ENCODE assay signal across 19 cellular contexts in genomic region chr1:150536836-150537731, GRCh38. TPM values are rescaled to one million over a fixed set of nuclear protein-coding genes. Genes with fewer than 3 reads are reported as not detected.
DNase-seq lines count a peak whose midpoint lies in the region; ATAC-seq, FAIRE-seq and TF ChIP-seq lines count a peak whose summit lies in the region.
"Had no signal": no experiment of that assay in that cellular context is flagged by ENCODE, and none has a peak within 500 bp of the region (broad histone marks: within the 10 kb centered on the region; RNA-seq: fewer than 3 reads in every experiment).

No MANE protein-coding gene starts in this region.

- no peaks in the 10 kb centered on the region for H3K9me3 Mint-ChIP-seq in T-cell
- H3K9me3 Mint-ChIP-seq: activated T-cell treated with anti-CD3 and anti-CD28 coated beads, Interleukin-2, amount 50 U/mL, for 72 hours; CD4-positive, alpha-beta T cell; dendritic cell treated with granulocyte-macrophage colony-stimulating factor and Interleukin-4, amounts not matched to agents 40 ng/mL and 50 ng/mL, for 4 days; T-helper 2 cell treated with Interferon-gamma antibody and Interleukin-4, amounts not matched to agents 5 μg/mL and 100 μg/mL, for 36 hours had no signal

- H4K20me1 ChIP-seq in SK-N-SH (ENCODE audit: insufficient read depth): no peaks in the 10 kb centered on the region

- peaks cover 0 to 6% (median 3%) of the 10 kb centered on the region in 3 donors for H3K4me1 Mint-ChIP-seq in T-cell

- H3K9me3 ChIP-seq in SK-N-SH: no peaks in the 10 kb centered on the region
- H3K9me3 ChIP-seq in mucosa of stomach (ENCODE audit: control insufficient read depth, low read length): no peaks in the 10 kb centered on the region
- no peaks in the 10 kb centered on the region for H3K9me3 ChIP-seq in tibial nerve
- H3K9me3 ChIP-seq: pancreas had no signal

- H3K27ac Mint-ChIP-seq in T-cell: no peak overlapping the region
- H3K27ac Mint-ChIP-seq: activated T-cell treated with anti-CD3 and anti-CD28 coated beads, Interleukin-2, amount 50 U/mL, for 72 hours; CD4-positive, alpha-beta T cell; dendritic cell treated with granulocyte-macrophage colony-stimulating factor and Interleukin-4, amounts not matched to agents 40 ng/mL and 50 ng/mL, for 4 days; T-helper 2 cell treated with Interferon-gamma antibody and Interleukin-4, amounts not matched to agents 5 μg/mL and 100 μg/mL, for 36 hours had no signal

- H3K4me1 ChIP-seq in SK-N-SH (ENCODE audit: control insufficient read depth in 1 of 2, insufficient read depth in 2 of 2, low read depth in 1 of 2, low read length in 1 of 2): peaks cover 2 to 4% of the 10 kb centered on the region in 2 experiments; a peak in 2 of 4 replicates
- peaks cover 22% of the 10 kb centered on the region for H3K4me1 ChIP-seq in mucosa of stomach (ENCODE audit: control insufficient read depth, insufficient read depth, low read length)
- peaks cover 0 to 38% (median 9%) of the 10 kb centered on the region in 4 donors for H3K4me1 ChIP-seq in tibial nerve

- H2AFZ ChIP-seq in SK-N-SH (ENCODE audit: low read depth): 0 out of 2 replicates have a peak overlapping the region, but pooled peaks have one; percentile 83

- TF ChIP-seq RAD21 in SK-N-SH (IDR thresholded peaks at IDR 0.05; ENCODE audit: low read length): no peak

- H3K27me3 ChIP-seq in SK-N-SH (ENCODE audit: insufficient read depth) (no peaks in the 10 kb centered on the region), bronchial epithelial cell (ENCODE audit: control insufficient read depth, insufficient read depth, low read length) (no peaks in the 10 kb centered on the region), mucosa of stomach (ENCODE audit: control insufficient read depth, insufficient read depth, low read length) (no peaks in the 10 kb centered on the region), tibial nerve (no peaks in the 10 kb centered on the region)
- H3K27me3 ChIP-seq: pancreas had no signal

- no peak for FAIRE-seq in bronchial epithelial cell (lab: Jason Lieb, UNC)
- FAIRE-seq: pancreas had no signal

- WGBS in SK-N-SH (ENCODE audit: low lambda C conversion rate): 81% methylated on average over 12 of the region's 12 CpGs
- WGBS in tibial nerve, 2 donors: 86 to 92% methylated on average over 9 to 12 of the region's 12 CpGs

- no peaks in the 10 kb centered on the region for H3K79me2 ChIP-seq in SK-N-SH (ENCODE audit: insufficient read depth)

- peaks cover 2% of the 10 kb centered on the region for H3F3A ChIP-seq in SK-N-SH (replicated peaks; ENCODE audit: insufficient read depth)

- TF ChIP-seq POLR2A in tibial nerve (IDR thresholded peaks at IDR 0.05): no peak

- peaks cover 0 to under 1% of the 10 kb centered on the region in 2 donors for H3K27me3 Mint-ChIP-seq in T-cell
- H3K27me3 Mint-ChIP-seq: CD4-positive, alpha-beta T cell had no signal

- H3K4me2 ChIP-seq in SK-N-SH: no peak overlapping the region

- H3K4me3 ChIP-seq in SK-N-SH (ENCODE audit: low read depth in 2 of 2, low read length in 1 of 2): no peak overlapping the region
- H3K4me3 ChIP-seq in bronchial epithelial cell (ENCODE audit: low read depth, low read length): no peak overlapping the region
- no peak overlapping the region for H3K4me3 ChIP-seq in mucosa of stomach (ENCODE audit: low read length)
- H3K4me3 ChIP-seq in tibial nerve: no peak overlapping the region
- H3K4me3 ChIP-seq: pancreas had no signal

- POLR2A ChIA-PET in SK-N-SH (lab: Yijun Ruan, JAX) (no interaction called here), T-cell (lab: Charles Lee) (interaction anchor here in 1 of 2 donors (0.7 kb wide), 1 partner anchor 175 kb away, joined by 3 read pairs; no protein-coding TSS in a partner anchor)

- H3K36me3 ChIP-seq in SK-N-SH (replicated peaks in 1 of 2; ENCODE audit: control insufficient read depth in 1 of 2, insufficient read depth in 2 of 2, low read length in 1 of 2) (no peaks in the 10 kb centered on the region), bronchial epithelial cell (ENCODE audit: control insufficient read depth, insufficient read depth, low read length) (no peaks in the 10 kb centered on the region), mucosa of stomach (ENCODE audit: control insufficient read depth, insufficient read depth, low read length) (no peaks in the 10 kb centered on the region), tibial nerve (no peaks in the 10 kb centered on the region)
- H3K36me3 ChIP-seq: pancreas had no signal

- H3K27ac ChIP-seq in SK-N-SH (ENCODE audit: low read depth in 2 of 2, low read length in 1 of 2) (peak overlapping the region; percentile 36 to 51; a peak in 3 of 4 replicates), tibial nerve (peak overlapping the region; percentile 34 to 63 (median 48))
- H3K27ac ChIP-seq: 22Rv1, pancreas had no signal

- TF ChIP-seq EP300 in SK-N-SH (IDR thresholded peaks at IDR 0.05; ENCODE audit: borderline replicate concordance in 1 of 2, low read depth in 1 of 2, low read length in 1 of 2) (no peak), tibial nerve (IDR thresholded peaks at IDR 0.05) (no peak)

- no peaks in the 10 kb centered on the region for H3K36me3 Mint-ChIP-seq in T-cell

- no peak overlapping the region for H3K4me3 Mint-ChIP-seq in T-cell
- H3K4me3 Mint-ChIP-seq: activated T-cell treated with anti-CD3 and anti-CD28 coated beads, Interleukin-2, amount 50 U/mL, for 72 hours; CD4-positive, alpha-beta T cell; dendritic cell treated with granulocyte-macrophage colony-stimulating factor and Interleukin-4, amounts not matched to agents 40 ng/mL and 50 ng/mL, for 4 days; T-helper 2 cell treated with Interferon-gamma antibody and Interleukin-4, amounts not matched to agents 5 μg/mL and 100 μg/mL, for 36 hours had no signal

- DNase-seq in SK-N-SH (no peak), bronchial epithelial cell (ENCODE audit: low read depth) (peak; percentile 72), tibial nerve (ENCODE audit: low spot score in 2 of 2) (no peak), DMS 273 treated with DMSO at 0.1 percent for 48 hours (lab: John Stamatoyannopoulos, UW) (no peak), T-cell (no peak), NCI-H510A (lab: John Stamatoyannopoulos, UW) (no peak)
- DNase-seq: activated T-cell treated with anti-CD3 and anti-CD28 coated beads, Interleukin-2, amount 50 U/mL, for 72 hours; amygdala; CD4-positive, alpha-beta T cell; NCI-H1436 treated with DMSO at 0.1 percent for 48 hours; NCI-H526; pancreas; stimulated activated CD8-positive, alpha-beta memory T cell treated with anti-CD3 and anti-CD28 coated beads, Interleukin-4, amount 100 ng/mL, for 48 hours had no signal

- TF ChIP-seq CTCF in SK-N-SH (IDR thresholded peaks at IDR 0.05): no peak
- no peak for TF ChIP-seq CTCF in bronchial epithelial cell (IDR thresholded peaks at IDR 0.05; ENCODE audit: insufficient read depth, low read length, severe bottlenecking)
- TF ChIP-seq CTCF in tibial nerve (IDR thresholded peaks at IDR 0.05): no peak

- no peak for ATAC-seq in SK-N-SH treated with all-trans-retinoic acid at 6 μM for 48 hours
- no peak for ATAC-seq in T-cell (replicated peaks in 1 of 4)
- ATAC-seq: activated T-cell treated with anti-CD3 and anti-CD28 coated beads, Interleukin-2, amount 50 U/mL, for 72 hours had no signal

- H3K9me2 ChIP-seq in SK-N-SH: no peaks in the 10 kb centered on the region

- H3K9ac ChIP-seq in SK-N-SH (peak overlapping the region; percentile 39), mucosa of stomach (ENCODE audit: low read length) (peak overlapping the region; percentile 43)

- CTCF ChIA-PET in SK-N-SH (lab: Yijun Ruan, JAX): interaction anchor here (1.4 to 2.1 kb wide), 3 partner anchors 8 to 24 kb away, joined by 5 to 8 read pairs (median 5); no protein-coding TSS in a partner anchor
- CTCF ChIA-PET in T-cell (lab: Charles Lee): interaction anchor here in 1 of 2 donors (0.6 kb wide), 1 partner anchor 254 kb away, joined by 4 read pairs; no protein-coding TSS in a partner anchor

RNA-seq across cellular contexts. Expression of gene ADAMTSL4, which starts 12.1 kb away (rescaled TPM):
- 2.4 and 3.4 TPM in 2 replicates for polyA plus RNA-seq in SK-N-SH (2012; rRNA removed)
- 1.9 and 3.0 TPM in 2 replicates for polyA plus RNA-seq in SK-N-SH (2012; cell fraction: cytosol; rRNA removed)
- 11.2 and 16.1 TPM in 2 replicates for polyA plus RNA-seq in SK-N-SH (2012; cell fraction: nucleus; rRNA removed)
- total RNA-seq in bronchial epithelial cell (1.2 and 1.6 TPM in 2 replicates), tibial nerve (100 to 1,000 TPM in 2 of 4 donors, 10 to 100 TPM in 2; 54.4 to 132 (median 93.2) TPM), T-cell (under 1 TPM; 0.26 to 0.66 (median 0.49) TPM)

RNA-seq across cellular contexts. Expression of gene FALEC, which starts 21.5 kb away (rescaled TPM):
- 0.50 and 0.72 TPM in 2 replicates for polyA plus RNA-seq in SK-N-SH (2012; rRNA removed)
- polyA plus RNA-seq in SK-N-SH (2012; cell fraction: cytosol; rRNA removed): 0.13 and 0.37 TPM in 2 replicates
- polyA plus RNA-seq in SK-N-SH (2012; cell fraction: nucleus; rRNA removed): 0.68 and 0.89 TPM in 2 replicates
- not detected in 2 replicates for total RNA-seq in bronchial epithelial cell
- total RNA-seq in tibial nerve: not detected
- under 1 TPM in 3 of 5 donors, not detected in 2; 0.49 to 0.85 (median 0.73) TPM for total RNA-seq in T-cell
- total RNA-seq: CD4-positive, alpha-beta T cell; pancreas; RPMI7951 had no signal
- polyA plus RNA-seq: pancreas had no signal

RNA-seq across cellular contexts. Expression of gene ECM1, which starts 29.2 kb away (rescaled TPM):
- 20.2 and 32.3 TPM in 2 replicates for polyA plus RNA-seq in SK-N-SH (2012; rRNA removed)
- polyA plus RNA-seq in SK-N-SH (2012; cell fraction: cytosol; rRNA removed): 9.6 and 16.2 TPM in 2 replicates
- 35.6 and 37.4 TPM in 2 replicates for polyA plus RNA-seq in SK-N-SH (2012; cell fraction: nucleus; rRNA removed)
- 5.5 and 5.8 TPM in 2 replicates for total RNA-seq in bronchial epithelial cell
- total RNA-seq in tibial nerve: 10 to 100 TPM; 10.1 to 32.2 (median 15.0) TPM
- total RNA-seq in T-cell: 1 to 10 TPM in 3 of 5 donors, under 1 TPM in 2; 0.25 to 2.9 (median 1.2) TPM

RNA-seq across cellular contexts. Expression of gene MCL1, which starts 42.3 kb away (rescaled TPM):
- polyA plus RNA-seq in SK-N-SH (2012; rRNA removed): 110 and 131 TPM in 2 replicates
- polyA plus RNA-seq in SK-N-SH (2012; cell fraction: cytosol; rRNA removed): 70.8 and 82.9 TPM in 2 replicates
- polyA plus RNA-seq in SK-N-SH (2012; cell fraction: nucleus; rRNA removed): 354 and 429 TPM in 2 replicates
- total RNA-seq in bronchial epithelial cell: 247 and 280 TPM in 2 replicates
- 100 to 1,000 TPM; 235 to 306 (median 258) TPM for total RNA-seq in tibial nerve
- total RNA-seq in T-cell: 100 to 1,000 TPM; 478 to 731 (median 517) TPM

RNA-seq across cellular contexts. Expression of gene TARS2, which starts 49.9 kb away (rescaled TPM):
- 22.2 and 22.7 TPM in 2 replicates for polyA plus RNA-seq in SK-N-SH (2012; rRNA removed)
- 14.8 and 16.8 TPM in 2 replicates for polyA plus RNA-seq in SK-N-SH (2012; cell fraction: cytosol; rRNA removed)
- 31.3 and 33.8 TPM in 2 replicates for polyA plus RNA-seq in SK-N-SH (2012; cell fraction: nucleus; rRNA removed)
- 14.5 and 18.1 TPM in 2 replicates for total RNA-seq in bronchial epithelial cell
- total RNA-seq in tibial nerve: 10 to 100 TPM; 12.2 to 25.5 (median 18.6) TPM
- 10 to 100 TPM; 24.1 to 35.9 (median 30.2) TPM for total RNA-seq in T-cell

Comparison
In these comparisons a context has a peak if more than half of its experiments do, and no peak if none do; other contexts are left out.
1. RNA of gene ADAMTSL4, which starts 12.1 kb away (total RNA-seq): 54.4 to 132 TPM in tibial nerve; 1.2 to 1.6 TPM in bronchial epithelial cell and 0.26 to 0.66 TPM in T-cell; every median in the first group is over 10 times any median in the second.